1 cellular context compared by ENCODE assay signal in genomic region chr10:21261705-21262285, GRCh38.
A peak's percentile ranks its signal among the peaks of the same experiment; 100 is the strongest.
TF ChIP-seq lines count a peak whose summit lies in the region.

No MANE protein-coding gene starts in this region.

TF ChIP-seq in K562, 482 proteins besides CTCF, POLR2A, EP300 and RAD21 (continued from another document):
- TF ChIP-seq, protein P1, sequence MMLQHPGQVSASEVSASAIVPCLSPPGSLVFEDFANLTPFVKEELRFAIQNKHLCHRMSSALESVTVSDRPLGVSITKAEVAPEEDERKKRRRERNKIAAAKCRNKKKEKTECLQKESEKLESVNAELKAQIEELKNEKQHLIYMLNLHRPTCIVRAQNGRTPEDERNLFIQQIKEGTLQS (IDR thresholded peaks at IDR 0.05) = no peak
- TF ChIP-seq, protein P1 (CRISPR knock-in tag; conservative IDR thresholded peaks at IDR 0.05) = no peak
- no peak for TF ChIP-seq ZNF212 (CRISPR knock-in tag; IDR thresholded peaks at IDR 0.05)
- no peak for TF ChIP-seq CHD1 (IDR thresholded peaks at IDR 0.05; ENCODE audit: low read length)
- TF ChIP-seq RFX1 (IDR thresholded peaks at IDR 0.05) = peak; percentile 30; the same call in 1 of the 2 replicates
- TF ChIP-seq ZSCAN29 (IDR thresholded peaks at IDR 0.05) = no peak
- no peak for TF ChIP-seq ARID3B (CRISPR knock-in tag; IDR thresholded peaks at IDR 0.05; ENCODE audit: borderline replicate concordance)
TF ChIP-seq in K562: peak in this region for 1.
